In the genomic region with DNA sequence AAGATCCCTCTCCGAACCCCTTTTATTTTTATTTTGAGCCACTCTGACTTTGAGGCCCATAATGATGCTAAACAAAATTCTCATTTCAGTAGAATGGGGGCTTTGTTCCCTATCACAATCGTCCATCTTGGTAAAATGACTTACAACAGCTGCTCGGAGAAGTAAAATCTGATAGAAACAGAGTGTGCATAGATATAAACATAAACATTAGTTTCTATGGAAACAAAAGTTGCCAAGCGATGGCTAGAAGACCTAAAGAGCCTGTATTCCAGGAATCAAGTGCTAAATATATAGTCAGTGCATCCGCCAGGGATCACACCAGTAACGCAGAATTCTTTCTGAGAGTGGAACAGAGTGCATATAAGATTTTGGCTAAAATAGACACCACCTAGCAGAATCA, we compare ENCODE assay signal across 18 cellular contexts.
A peak's percentile ranks its signal among the peaks of the same experiment; 100 is the strongest.
DNase-seq lines count a peak whose midpoint lies in the region.
"Had no signal": no experiment of that assay in that cellular context is flagged by ENCODE, and none has a peak within 500 bp of the region (broad histone marks: within the 10 kb centered on the region; RNA-seq: fewer than 3 reads in every experiment).

No MANE protein-coding gene starts in this region.

- DNase-seq in NCI-H2196 (lab: John Stamatoyannopoulos, UW; ENCODE audit: unreplicated experiment) (peak; percentile 13), NCI-H2196 treated with DMSO at 0.1 percent for 48 hours (lab: John Stamatoyannopoulos, UW; ENCODE audit: unreplicated experiment) (no peak), left kidney (ENCODE audit: low read depth, low spot score) (peak; percentile 45), NCI-H1930 (lab: John Stamatoyannopoulos, UW) (no peak), SIG-M5 treated with dmso at 0.1 percent for 504 hours (lab: John Stamatoyannopoulos, UW; ENCODE audit: unreplicated experiment) (no peak), D341Med (ENCODE audit: low spot score) (no peak)
- DNase-seq: Calu3, DMS53, IMR-90, MM.1S, NCI-H1694 treated with DMSO at 0.1 percent for 48 hours, NCI-H345, NCI-H524, NCI-H82, Right ventricle myocardium superior, RPMI8226 had no signal

- H3K27ac ChIP-seq in cingulate gyrus (ENCODE audit: low read depth, low read length): peak overlapping the region; percentile 69
- H3K27ac ChIP-seq: KMS-11 had no signal

Comparison
In these comparisons a context has a peak if more than half of its experiments do, and no peak if none do; other contexts are left out.
1. DNase-seq: peak in NCI-H2196 (single experiment) and left kidney (single experiment); none in NCI-H2196 treated with DMSO at 0.1 percent for 48 hours (single experiment), NCI-H1930 (0 of 2), SIG-M5 treated with dmso at 0.1 percent for 504 hours (single experiment) and D341Med (single experiment).